ENCODE assay signal across 10 cellular contexts in genomic region chr22:46546466-46547178, GRCh38. TPM values are rescaled to one million over a fixed set of nuclear protein-coding genes. Genes with fewer than 3 reads are reported as not detected.
A peak's percentile ranks its signal among the peaks of the same experiment; 100 is the strongest.
DNase-seq lines count a peak whose midpoint lies in the region; ATAC-seq and TF ChIP-seq lines count a peak whose summit lies in the region.
"Had no signal": no experiment of that assay in that cellular context is flagged by ENCODE, and none has a peak within 500 bp of the region (broad histone marks: within the 10 kb centered on the region; RNA-seq: fewer than 3 reads in every experiment).

No MANE protein-coding gene starts in this region.

- H3K4me3 ChIP-seq in SJSA1 = no peak overlapping the region
- H3K4me3 ChIP-seq in osteoblast (ENCODE audit: insufficient read depth, low read length) = no peak overlapping the region
- H3K4me3 ChIP-seq: HAP-1 had no signal

- H3K27ac ChIP-seq in SJSA1 = peak overlapping the region; percentile 44
- H3K27ac ChIP-seq in osteoblast (ENCODE audit: low read depth, low read length) = peak overlapping the region; percentile 84

- ATAC-seq in Right ventricle myocardium inferior (peak; percentile 79), GM21528 (IDR thresholded peaks at IDR 0.05; ENCODE audit: low FRiP score, unreplicated experiment) (no peak), HG03354 (IDR thresholded peaks at IDR 0.05; ENCODE audit: poor library complexity, severe bottlenecking, unreplicated experiment) (no peak)

- peaks cover 49% of the 10 kb centered on the region for H3K4me1 ChIP-seq in SJSA1 (replicated peaks)
- peaks cover 23% of the 10 kb centered on the region for H3K4me1 ChIP-seq in osteoblast (ENCODE audit: insufficient read depth, low read length)
- H3K4me1 ChIP-seq: BE2C, HAP-1 had no signal

- H3K36me3 ChIP-seq in SJSA1 = no peaks in the 10 kb centered on the region
- no peaks in the 10 kb centered on the region for H3K36me3 ChIP-seq in osteoblast (ENCODE audit: insufficient read depth, low read length)
- H3K36me3 ChIP-seq: BE2C, HAP-1 had no signal

- intact Hi-C loops in Right ventricle myocardium inferior (cut with DNase I) = loop anchor here (5.0 kb wide), 1 partner anchor 191 kb away; the partner anchor contains the start of gene CERK

- H3K79me2 ChIP-seq in osteoblast (ENCODE audit: insufficient read depth, low read length) = no peaks in the 10 kb centered on the region

- no peaks in the 10 kb centered on the region for H3K27me3 ChIP-seq in SJSA1 (replicated peaks)
- peaks cover 3% of the 10 kb centered on the region for H3K27me3 ChIP-seq in osteoblast (ENCODE audit: insufficient read depth, low read length)
- H3K27me3 ChIP-seq: BE2C had no signal

- H3K9me3 ChIP-seq in SJSA1 (replicated peaks) (no peaks in the 10 kb centered on the region), osteoblast (ENCODE audit: low read depth, low read length) (no peaks in the 10 kb centered on the region)
- H3K9me3 ChIP-seq: BE2C, HAP-1 had no signal

- no peaks in the 10 kb centered on the region for H4K20me1 ChIP-seq in osteoblast (ENCODE audit: insufficient read depth, low read length)

- DNase-seq in AG08395 (ENCODE audit: low spot score) (peak; percentile 54), SJSA1 (ENCODE audit: low read depth in 1 of 2, low spot score in 2 of 2) (peak; percentile 47 to 67), Right ventricle myocardium inferior (ENCODE audit: missing footprints) (peak; percentile 86), osteoblast (ENCODE audit: insufficient read length, low spot score, missing footprints) (peak; percentile 83), NCI-H1092 treated with DMSO at 0.1 percent for 48 hours (lab: John Stamatoyannopoulos, UW) (no peak), NCI-H146 (lab: John Stamatoyannopoulos, UW) (no peak)
- DNase-seq: BE2C had no signal

- H2AFZ ChIP-seq in osteoblast (ENCODE audit: low read length) = peak overlapping the region; percentile 69

- H3K4me2 ChIP-seq in osteoblast (ENCODE audit: insufficient read depth, low read length) = peak overlapping the region; percentile 7

- no peak for TF ChIP-seq CTCF in osteoblast (IDR thresholded peaks at IDR 0.05; ENCODE audit: extremely low read depth, low read depth, low read length)

RNA-seq across cellular contexts. Expression of gene CELSR1, which starts 9.2 kb away (rescaled TPM):
- 0.41 and 1.1 TPM in 2 replicates for total RNA-seq in SJSA1 (2014; rRNA removed; shearing (Covaris generic))
- total RNA-seq in Right ventricle myocardium inferior = 8.4 TPM
- total RNA-seq in osteoblast = 2.7 and 3.6 TPM in 2 replicates

Comparison
In these comparisons a context has a peak if more than half of its experiments do, and no peak if none do; other contexts are left out.
1. DNase-seq: peak in AG08395 (single experiment), SJSA1 (2 of 2), Right ventricle myocardium inferior (single experiment) and osteoblast (single experiment); none in NCI-H1092 treated with DMSO at 0.1 percent for 48 hours (single experiment) and NCI-H146 (single experiment).